1 cellular context compared by ENCODE assay signal in genomic region chr4:122739174-122739573, GRCh38.
TF ChIP-seq lines count a peak whose summit lies in the region.

No MANE protein-coding gene starts in this region.

TF ChIP-seq in IMR-90, 13 proteins besides CTCF, POLR2A, EP300 and RAD21 (continued from another document):
- TF ChIP-seq USF2 (IDR thresholded peaks at IDR 0.05; ENCODE audit: low read depth, low read length), result no peak
TF ChIP-seq in IMR-90: peak in this region for 1.
